20 cellular contexts compared by ENCODE assay signal in the genomic region with DNA sequence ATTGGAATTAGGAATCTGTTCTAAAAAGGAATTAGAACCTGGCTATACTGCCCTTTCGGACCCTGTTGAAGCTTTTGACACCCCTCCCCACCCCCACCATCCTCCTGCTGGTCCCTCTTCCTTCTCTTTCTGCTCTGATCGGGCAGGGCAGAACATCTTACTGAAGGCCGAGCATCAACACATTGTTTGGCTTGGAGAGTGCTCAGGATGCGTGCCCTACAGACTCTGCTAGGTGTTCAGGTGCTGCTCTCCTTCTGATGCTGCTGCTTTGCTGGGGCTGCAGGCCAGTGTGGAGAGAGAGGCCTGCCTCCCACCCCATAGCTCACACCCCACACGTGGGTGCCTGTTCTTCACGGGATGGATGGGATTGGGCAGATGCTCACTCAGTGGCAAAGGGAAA.
DNase-seq lines count a peak whose midpoint lies in the region; ATAC-seq, FAIRE-seq and TF ChIP-seq lines count a peak whose summit lies in the region.
"Had no signal": no experiment of that assay in that cellular context is flagged by ENCODE, and none has a peak within 500 bp of the region (broad histone marks: within the 10 kb centered on the region; RNA-seq: fewer than 3 reads in every experiment).

No MANE protein-coding gene starts in this region.

- H3K4me2 ChIP-seq in H1 (ENCODE audit: insufficient read depth in 1 of 2, low read depth in 2 of 2, low read length in 2 of 2) (no peak overlapping the region), MM.1S (ENCODE audit: low read depth, low read length) (no peak overlapping the region)

- H2AK5ac ChIP-seq in H1 (ENCODE audit: low read depth, low read length), result no peak overlapping the region

- CTCF ChIA-PET in H1 (lab: Charles Lee; ENCODE audit: partially characterized antibody), result no interaction called here

- no peaks in the 10 kb centered on the region for H3K36me3 ChIP-seq in H1 (ENCODE audit: control insufficient read depth in 2 of 4, insufficient read depth in 4 of 4, low read length in 3 of 4)
- no peaks in the 10 kb centered on the region for H3K36me3 ChIP-seq in neuron (ENCODE audit: insufficient read depth, low read length)
- no peaks in the 10 kb centered on the region for H3K36me3 ChIP-seq in MM.1S (replicated peaks; ENCODE audit: insufficient read depth, low read length)
- H3K36me3 ChIP-seq: BE2C, HAP-1 had no signal

- H2BK120ac ChIP-seq in H1 (replicated peaks; ENCODE audit: low read depth, low read length), result no peak overlapping the region

- intact Hi-C loops in Right ventricle myocardium inferior (cut with DNase I) (no loop called here), Right ventricle myocardium superior (cut with DNase I) (no loop called here)

- no peak for TF ChIP-seq EP300 in H1 (IDR thresholded peaks at IDR 0.05; ENCODE audit: borderline replicate concordance in 1 of 2, low read depth in 2 of 2, low read length in 2 of 2)

- H3K79me2 ChIP-seq in H1 (ENCODE audit: control insufficient read depth in 1 of 2, insufficient read depth in 2 of 2, low read length in 2 of 2), result no peaks in the 10 kb centered on the region
- no peaks in the 10 kb centered on the region for H3K79me2 ChIP-seq in MM.1S (ENCODE audit: low read length)

- DNase-seq in Right ventricle myocardium inferior (ENCODE audit: missing footprints) (peak; percentile 45), Right ventricle myocardium superior (no peak), H1 (ENCODE audit: low read depth in 1 of 2, low spot score in 2 of 2) (no peak), HuH-7.5 (ENCODE audit: low spot score) (no peak), MM.1S (no peak)
- DNase-seq: ACHN; BE2C; C1 segment of cervical spinal cord; CD4-positive, CD25-positive, alpha-beta regulatory T cell; CD8-positive, alpha-beta memory T cell; COR-L47; DMS 273 treated with DMSO at 0.1 percent for 48 hours; DMS53; GDM1 had no signal

- no peak for FAIRE-seq in H1 (lab: Jason Lieb, UNC)
- FAIRE-seq: A204.1, GM12892, GM18507 had no signal

- H4K5ac ChIP-seq in H1 (ENCODE audit: insufficient read length, low read depth, low read length), result no peak overlapping the region

- no peaks in the 10 kb centered on the region for H3F3A ChIP-seq in MM.1S (ENCODE audit: insufficient read depth, low read length)

- WGBS in H1 (ENCODE audit: extremely low coverage in 1 of 2, insufficient coverage in 1 of 2, insufficient read length in 1 of 2, insufficient replicate concordance in 2 of 2, low coverage in 1 of 2, low lambda C conversion rate in 2 of 2, missing lambda C conversion rate in 1 of 2), 2 experiments, result 74% methylated on average over 6 of the region's 6 CpGs; no CpG with 5 or more reads in 1 of the 2 experiments

- no peak overlapping the region for H2BK5ac ChIP-seq in H1 (ENCODE audit: low read depth, low read length)

- H3K4me3 ChIP-seq in H1 (ENCODE audit: extremely low read depth in 1 of 4, insufficient read depth in 2 of 4, low read depth in 3 of 4, low read length in 4 of 4) (no peak overlapping the region), neuron (ENCODE audit: low read length) (no peak overlapping the region), MM.1S (ENCODE audit: low read length) (no peak overlapping the region)
- H3K4me3 ChIP-seq: HAP-1 had no signal

- no peak overlapping the region for H4K91ac ChIP-seq in H1 (replicated peaks; ENCODE audit: insufficient read length, low read length)

- TF ChIP-seq CTCF in H1 (IDR thresholded peaks at IDR 0.05; ENCODE audit: control extremely low read depth in 1 of 3, insufficient read depth in 1 of 3, low read depth in 1 of 3, low read length in 3 of 3) (no peak), MM.1S (IDR thresholded peaks at IDR 0.05; ENCODE audit: low read length) (no peak)

- POLR2A ChIA-PET in H1 (lab: Charles Lee; ENCODE audit: partially characterized antibody), result no interaction called here

- H3K56ac ChIP-seq in H1 (replicated peaks; ENCODE audit: insufficient read length, low read depth, low read length), result no peak overlapping the region

- no peak overlapping the region for H2BK20ac ChIP-seq in H1 (ENCODE audit: low read length)

- H2BK12ac ChIP-seq in H1 (ENCODE audit: low read depth, low read length), result no peak overlapping the region

- H3K27ac ChIP-seq in H1 (ENCODE audit: low read depth, low read length) (no peak overlapping the region), MM.1S (ENCODE audit: low read length) (no peak overlapping the region)

- H3K9me2 ChIP-seq in MM.1S (replicated peaks; ENCODE audit: insufficient read depth, low read length), result no peaks in the 10 kb centered on the region

- TF ChIP-seq RAD21 in H1 (IDR thresholded peaks at IDR 0.05 in 1 of 2, conservative IDR thresholded peaks at IDR 0.05 in 1 of 2; ENCODE audit: low read depth in 2 of 2, low read length in 2 of 2), result no peak

- ATAC-seq in Right ventricle myocardium inferior (no peak), Right ventricle myocardium superior (ENCODE audit: poor library complexity) (no peak), GM21723 (IDR thresholded peaks at IDR 0.05; ENCODE audit: unreplicated experiment) (no peak)

- H3K9ac ChIP-seq in H1 (replicated peaks in 1 of 4; ENCODE audit: extremely low read depth in 1 of 4, low read depth in 3 of 4, low read length in 3 of 4), result no peak overlapping the region
- no peak overlapping the region for H3K9ac ChIP-seq in MM.1S (ENCODE audit: low read length)

- no peak for TF ChIP-seq POLR2A in H1 (IDR thresholded peaks at IDR 0.05; ENCODE audit: control extremely low read depth in 1 of 2, low read depth in 2 of 2, low read length in 2 of 2)

- H2BK15ac ChIP-seq in H1 (ENCODE audit: low read length), result no peak overlapping the region

- peak overlapping the region; percentile 36; the same call in 1 of the 2 replicates for H2AFZ ChIP-seq in H1 (ENCODE audit: low read length)
- H2AFZ ChIP-seq in neuron (ENCODE audit: low read depth, low read length), result peak overlapping the region; percentile 7
- no peak overlapping the region for H2AFZ ChIP-seq in MM.1S (ENCODE audit: low read length)

- H3K18ac ChIP-seq in H1 (ENCODE audit: extremely low read depth, low read length), result no peak overlapping the region

- H3K14ac ChIP-seq in H1 (ENCODE audit: insufficient read length), result no peak overlapping the region

- H4K8ac ChIP-seq in H1 (ENCODE audit: extremely low read depth, insufficient read depth, low read length), result no peak overlapping the region

- no peak overlapping the region for H3K4ac ChIP-seq in H1 (replicated peaks; ENCODE audit: insufficient read length, low read depth, low read length)

- H3K79me1 ChIP-seq in H1 (ENCODE audit: low read depth, low read length), result no peaks in the 10 kb centered on the region

- no peaks in the 10 kb centered on the region for H3K9me3 ChIP-seq in H1 (ENCODE audit: insufficient read depth in 2 of 2, low read depth in 1 of 2, low read length in 1 of 2)
- peaks cover 2% of the 10 kb centered on the region for H3K9me3 ChIP-seq in neuron (ENCODE audit: low read length)
- H3K9me3 ChIP-seq in MM.1S (replicated peaks; ENCODE audit: insufficient read depth, low read length), result no peaks in the 10 kb centered on the region
- H3K9me3 ChIP-seq: BE2C, HAP-1 had no signal

- H4K20me1 ChIP-seq in H1 (replicated peaks in 1 of 2; ENCODE audit: control insufficient read depth in 1 of 2, insufficient read depth in 2 of 2, low read length in 2 of 2), result no peaks in the 10 kb centered on the region
- H4K20me1 ChIP-seq in MM.1S (ENCODE audit: insufficient read depth, low read length), result no peaks in the 10 kb centered on the region

- H3K27me3 ChIP-seq in H1 (replicated peaks in 1 of 4; ENCODE audit: control insufficient read depth in 3 of 4, extremely low read depth in 1 of 4, insufficient read depth in 3 of 4, low read length in 3 of 4) (no peaks in the 10 kb centered on the region), neuron (ENCODE audit: insufficient read depth, low read length) (peaks cover 3% of the 10 kb centered on the region), MM.1S (replicated peaks; ENCODE audit: insufficient read depth, low read length) (no peaks in the 10 kb centered on the region)
- H3K27me3 ChIP-seq: BE2C had no signal

- H3K23me2 ChIP-seq in H1 (ENCODE audit: low read depth, low read length), result no peaks in the 10 kb centered on the region

- H3K4me1 ChIP-seq in H1 (replicated peaks in 1 of 4; ENCODE audit: control insufficient read depth in 3 of 4, insufficient read depth in 4 of 4, low read length in 3 of 4), result peaks cover 0 to 3% (median 1%) of the 10 kb centered on the region in 4 experiments; a peak in 3 of 7 replicates
- peaks cover 43% of the 10 kb centered on the region for H3K4me1 ChIP-seq in neuron (ENCODE audit: insufficient read depth, low read length)
- H3K4me1 ChIP-seq in MM.1S (ENCODE audit: low read length), result no peaks in the 10 kb centered on the region
- H3K4me1 ChIP-seq: BE2C had no signal

- no peak overlapping the region for H3K23ac ChIP-seq in H1 (ENCODE audit: insufficient read length)

TF ChIP-seq in H1, 55 proteins besides CTCF, POLR2A, EP300 and RAD21 (continues in another document):
- TF ChIP-seq CREB1 (IDR thresholded peaks at IDR 0.05) (no peak), KDM1A (IDR thresholded peaks at IDR 0.05; ENCODE audit: borderline replicate concordance, low read length) (no peak), CBX5 (IDR thresholded peaks at IDR 0.05; ENCODE audit: low read depth, low read length) (no peak), YY1 (IDR thresholded peaks at IDR 0.05; ENCODE audit: low read depth, low read length) (no peak), SUZ12 (IDR thresholded peaks at IDR 0.05; ENCODE audit: low read length) (no peak), RFX5 (IDR thresholded peaks at IDR 0.05; ENCODE audit: borderline replicate concordance, low read depth, low read length) (no peak), KDM4A (IDR thresholded peaks at IDR 0.05; ENCODE audit: low read depth, low read length, severe bottlenecking) (no peak), RNF2 (IDR thresholded peaks at IDR 0.05; ENCODE audit: borderline replicate concordance, low read depth, low read length, missing control alignments, poor library complexity, severe bottlenecking) (no peak), HDAC2 (IDR thresholded peaks at IDR 0.05; ENCODE audit: borderline replicate concordance in 1 of 2, low read depth in 2 of 2, low read length in 2 of 2) (no peak), SP4 (IDR thresholded peaks at IDR 0.05; ENCODE audit: low read length) (no peak), FOSL1 (IDR thresholded peaks at IDR 0.05; ENCODE audit: insufficient read depth, low read depth, low read length) (no peak)
- TF ChIP-seq, protein P1, sequence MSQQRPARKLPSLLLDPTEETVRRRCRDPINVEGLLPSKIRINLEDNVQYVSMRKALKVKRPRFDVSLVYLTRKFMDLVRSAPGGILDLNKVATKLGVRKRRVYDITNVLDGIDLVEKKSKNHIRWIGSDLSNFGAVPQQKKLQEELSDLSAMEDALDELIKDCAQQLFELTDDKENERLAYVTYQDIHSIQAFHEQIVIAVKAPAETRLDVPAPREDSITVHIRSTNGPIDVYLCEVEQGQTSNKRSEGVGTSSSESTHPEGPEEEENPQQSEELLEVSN (IDR thresholded peaks at IDR 0.05), result no peak
- TF ChIP-seq, protein P2, sequence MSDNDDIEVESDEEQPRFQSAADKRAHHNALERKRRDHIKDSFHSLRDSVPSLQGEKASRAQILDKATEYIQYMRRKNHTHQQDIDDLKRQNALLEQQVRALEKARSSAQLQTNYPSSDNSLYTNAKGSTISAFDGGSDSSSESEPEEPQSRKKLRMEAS (IDR thresholded peaks at IDR 0.05), result no peak
